ENCODE assay signal across 8 cellular contexts in the genomic region with DNA sequence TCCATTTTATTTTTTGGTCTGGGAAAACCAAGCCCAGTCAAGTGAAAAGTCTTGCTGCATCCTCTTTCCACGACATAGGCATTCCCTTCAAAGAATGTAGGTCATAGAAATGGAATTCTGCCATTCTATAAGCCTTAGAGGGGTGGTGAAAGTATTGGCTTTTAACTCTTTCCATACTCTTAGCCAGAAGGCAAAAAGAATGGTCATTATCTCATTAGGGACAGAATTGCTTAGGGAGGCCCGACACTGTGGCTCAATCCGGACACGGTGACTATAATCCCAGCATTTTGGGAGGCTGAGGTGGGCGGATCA. TPM values are rescaled to one million over a fixed set of nuclear protein-coding genes. Genes with fewer than 3 reads are reported as not detected.
DNase-seq lines count a peak whose midpoint lies in the region; ATAC-seq, FAIRE-seq and TF ChIP-seq lines count a peak whose summit lies in the region.

No MANE protein-coding gene starts in this region.

- H3K4me3 Mint-ChIP-seq in T-helper 1 cell treated with Interleukin-12 subunit alpha and Interleukin-12 subunit beta and Interleukin-4 antibody, amounts not matched to agents 30 μg/mL and 1 μg/mL, for 36 hours: peak overlapping the region; percentile 89
- peak overlapping the region; percentile 85 for H3K4me3 Mint-ChIP-seq in activated CD8-positive, alpha-beta T cell treated with anti-CD3 and anti-CD28 coated beads, Interleukin-2, amount 10 ng/mL, durations not matched to agents 7 days and 5 days

- H3K4me3 ChIP-seq in keratinocyte (ENCODE audit: control insufficient read depth in 2 of 3, extremely low read depth in 1 of 3, insufficient read depth in 2 of 3, low read depth in 1 of 3, low read length in 3 of 3) (peak overlapping the region in 2 of 3 experiments; percentile 42 to 73), subcutaneous abdominal adipose tissue (ENCODE audit: low read depth in 1 of 5, low read length in 5 of 5) (peak overlapping the region in 2 of 5 donors; percentile 70 to 75), HAP-1 (no peak overlapping the region)

- H3K27me3 ChIP-seq in keratinocyte (ENCODE audit: control insufficient read depth, extremely low read depth, insufficient read depth, low read length) (no peaks in the 10 kb centered on the region), subcutaneous abdominal adipose tissue (ENCODE audit: control insufficient read depth in 5 of 5, insufficient read depth in 4 of 5, low read length in 5 of 5) (no peaks in the 10 kb centered on the region), HAP-1 (ENCODE audit: low read depth) (no peaks in the 10 kb centered on the region)

- peak overlapping the region; percentile 91 for H3K4me2 ChIP-seq in keratinocyte (ENCODE audit: control insufficient read depth, extremely low read depth, insufficient read depth, low read depth, low read length)

- DNase-seq in T-helper 1 cell: no peak
- DNase-seq in activated CD8-positive, alpha-beta T cell treated with anti-CD3 and anti-CD28 coated beads, Interleukin-2, amount 10 ng/mL, durations not matched to agents 7 days and 5 days: no peak
- DNase-seq in keratinocyte (ENCODE audit: low read depth, low spot score): no peak
- no peak for DNase-seq in HAP-1 (ENCODE audit: low spot score in 2 of 2)
- DNase-seq in DMS53 treated with DMSO at 0.1 percent for 48 hours (lab: John Stamatoyannopoulos, UW; ENCODE audit: unreplicated experiment): no peak

- peak overlapping the region; percentile 91 for H3K27ac ChIP-seq in keratinocyte (ENCODE audit: control insufficient read depth, insufficient read depth, low read length)
- peak overlapping the region; percentile 97 for H3K27ac ChIP-seq in subcutaneous abdominal adipose tissue (ENCODE audit: low read depth, low read length)

- peaks cover 48% of the 10 kb centered on the region for H3K4me1 ChIP-seq in keratinocyte (ENCODE audit: control insufficient read depth, extremely low read depth, insufficient read depth, low read length)
- peaks cover 36 to 62% (median 51%) of the 10 kb centered on the region in 5 donors for H3K4me1 ChIP-seq in subcutaneous abdominal adipose tissue (ENCODE audit: control insufficient read depth in 5 of 5, insufficient read depth in 5 of 5, low read length in 5 of 5)
- H3K4me1 ChIP-seq in HAP-1: peaks cover 35% of the 10 kb centered on the region

- H3K4me1 Mint-ChIP-seq in T-helper 1 cell treated with Interleukin-12 subunit alpha and Interleukin-12 subunit beta and Interleukin-4 antibody, amounts not matched to agents 30 μg/mL and 1 μg/mL, for 36 hours (ENCODE audit: low read depth): peaks cover 39% of the 10 kb centered on the region
- H3K4me1 Mint-ChIP-seq in activated CD8-positive, alpha-beta T cell treated with anti-CD3 and anti-CD28 coated beads, Interleukin-2, amount 10 ng/mL, durations not matched to agents 7 days and 5 days (ENCODE audit: low read depth): peaks cover 60% of the 10 kb centered on the region

- H3K79me2 ChIP-seq in keratinocyte (ENCODE audit: control insufficient read depth, insufficient read depth, low read length): no peaks in the 10 kb centered on the region

- dilution Hi-C loops in keratinocyte (cut with MboI; ENCODE audit: extremely low pct_ligation_motif_present, low sequenced_read_pairs): no loop called here

- no peaks in the 10 kb centered on the region for H3K9me3 ChIP-seq in keratinocyte (ENCODE audit: control insufficient read depth, low read depth, low read length)
- no peaks in the 10 kb centered on the region for H3K9me3 ChIP-seq in subcutaneous abdominal adipose tissue (ENCODE audit: control insufficient read depth in 5 of 5, low read length in 5 of 5)
- H3K9me3 ChIP-seq in HAP-1: no peaks in the 10 kb centered on the region

- ATAC-seq in activated CD8-positive, alpha-beta T cell treated with anti-CD3 and anti-CD28 coated beads, Interleukin-2, amount 10 ng/mL, durations not matched to agents 7 days and 5 days: no peak
- no peak for ATAC-seq in GM19455 (IDR thresholded peaks at IDR 0.05; ENCODE audit: unreplicated experiment)

- in situ Hi-C loops in HAP-1 (cut with MboI; ENCODE audit: low sequenced_read_pairs): no loop called here

- peak overlapping the region; percentile 14 for H3K27ac Mint-ChIP-seq in T-helper 1 cell treated with Interleukin-12 subunit alpha and Interleukin-12 subunit beta and Interleukin-4 antibody, amounts not matched to agents 30 μg/mL and 1 μg/mL, for 36 hours
- H3K27ac Mint-ChIP-seq in activated CD8-positive, alpha-beta T cell treated with anti-CD3 and anti-CD28 coated beads, Interleukin-2, amount 10 ng/mL, durations not matched to agents 7 days and 5 days: peak overlapping the region; percentile 91

- no peaks in the 10 kb centered on the region for H4K20me1 ChIP-seq in keratinocyte (ENCODE audit: control insufficient read depth, extremely low read depth, insufficient read depth, low read length)

- H3K27me3 Mint-ChIP-seq in T-helper 1 cell treated with Interleukin-12 subunit alpha and Interleukin-12 subunit beta and Interleukin-4 antibody, amounts not matched to agents 30 μg/mL and 1 μg/mL, for 36 hours (ENCODE audit: low read depth): no peaks in the 10 kb centered on the region
- H3K27me3 Mint-ChIP-seq in activated CD8-positive, alpha-beta T cell treated with anti-CD3 and anti-CD28 coated beads, Interleukin-2, amount 10 ng/mL, durations not matched to agents 7 days and 5 days (ENCODE audit: low read depth): no peaks in the 10 kb centered on the region

- no peak for FAIRE-seq in keratinocyte (lab: Jason Lieb, UNC)

- no peak for TF ChIP-seq CTCF in keratinocyte (optimal IDR thresholded peaks at IDR 0.05 in 1 of 3, IDR thresholded peaks at IDR 0.05 in 1 of 3, conservative IDR thresholded peaks at IDR 0.05 in 1 of 3; ENCODE audit: extremely low read depth in 1 of 3, insufficient read depth in 2 of 3, low read length in 3 of 3)

- CTCF ChIA-PET in activated CD8-positive, alpha-beta T cell treated with anti-CD3 and anti-CD28 coated beads, Interleukin-2, amount 10 ng/mL, durations not matched to agents 7 days and 5 days (lab: Charles Lee): interaction anchor here (0.9 to 9.3 kb wide), 37 partner anchors 12 to 193 kb away, joined by 3 to 182 read pairs (median 8); a partner anchor contains a TSS

- H3K9me1 ChIP-seq in keratinocyte (ENCODE audit: control insufficient read depth, extremely low read depth, insufficient read depth, low read length): no peaks in the 10 kb centered on the region

- peaks cover 1% of the 10 kb centered on the region for H3K36me3 Mint-ChIP-seq in T-helper 1 cell treated with Interleukin-12 subunit alpha and Interleukin-12 subunit beta and Interleukin-4 antibody, amounts not matched to agents 30 μg/mL and 1 μg/mL, for 36 hours (ENCODE audit: low read depth)
- no peaks in the 10 kb centered on the region for H3K36me3 Mint-ChIP-seq in activated CD8-positive, alpha-beta T cell treated with anti-CD3 and anti-CD28 coated beads, Interleukin-2, amount 10 ng/mL, durations not matched to agents 7 days and 5 days (ENCODE audit: low read depth)

- H3K9ac ChIP-seq in keratinocyte (ENCODE audit: control insufficient read depth, extremely low read depth, insufficient read depth, low read length): peak overlapping the region; percentile 85
- peak overlapping the region in 4 of 5 donors; percentile 2 to 66 (median 28) for H3K9ac ChIP-seq in subcutaneous abdominal adipose tissue (ENCODE audit: low read length in 5 of 5)

- H3K36me3 ChIP-seq in keratinocyte (ENCODE audit: control insufficient read depth in 2 of 2, extremely low read depth in 1 of 2, insufficient read depth in 2 of 2, low read length in 2 of 2) (no peaks in the 10 kb centered on the region), subcutaneous abdominal adipose tissue (ENCODE audit: control insufficient read depth in 5 of 5, insufficient read depth in 5 of 5, low read length in 5 of 5) (no peaks in the 10 kb centered on the region), HAP-1 (replicated peaks) (no peaks in the 10 kb centered on the region)

- no peaks in the 10 kb centered on the region for H3K9me3 Mint-ChIP-seq in T-helper 1 cell treated with Interleukin-12 subunit alpha and Interleukin-12 subunit beta and Interleukin-4 antibody, amounts not matched to agents 30 μg/mL and 1 μg/mL, for 36 hours
- no peaks in the 10 kb centered on the region for H3K9me3 Mint-ChIP-seq in activated CD8-positive, alpha-beta T cell treated with anti-CD3 and anti-CD28 coated beads, Interleukin-2, amount 10 ng/mL, durations not matched to agents 7 days and 5 days (ENCODE audit: insufficient read depth)

- H2AFZ ChIP-seq in keratinocyte (ENCODE audit: control insufficient read depth, low read length): peak overlapping the region; percentile 80

- POLR2A ChIA-PET in activated CD8-positive, alpha-beta T cell treated with anti-CD3 and anti-CD28 coated beads, Interleukin-2, amount 10 ng/mL, durations not matched to agents 7 days and 5 days (lab: Charles Lee): interaction anchor here (0.6 to 4.2 kb wide), 10 partner anchors 9 to 174 kb away, joined by 3 to 53 read pairs (median 3); a partner anchor contains a TSS

RNA-seq across cellular contexts. Expression of a gene that starts 7.9 kb away (rescaled TPM):
- total RNA-seq in activated CD8-positive, alpha-beta T cell treated with anti-CD3 and anti-CD28 coated beads, Interleukin-2, amount 10 ng/mL, durations not matched to agents 7 days and 5 days: 10 to 100 TPM; 80.5 to 83.2 TPM
- polyA plus RNA-seq in keratinocyte: 41.8 to 66.8 TPM (median 56.9 TPM) in 3 replicates
- polyA plus RNA-seq in keratinocyte (2011; ENCODE audit: low read depth): 54.9 TPM
- polyA plus RNA-seq in keratinocyte (2011; cell fraction: cytosol; rRNA removed): 31.4 and 53.5 TPM in 2 replicates
- 106 and 140 TPM in 2 replicates for polyA plus RNA-seq in keratinocyte (2011; cell fraction: nucleus; rRNA removed)
- polyA plus RNA-seq in keratinocyte (2012; ENCODE audit: low replicate concordance): 42.8 and 49.4 TPM in 2 replicates
- 9.9 to 38.5 TPM (median 27.3 TPM) in 3 replicates for polyA minus RNA-seq in keratinocyte
- polyA minus RNA-seq in keratinocyte (2011; cell fraction: cytosol; rRNA and poly(A)+ RNA removed): 23.0 TPM
- 28.5 and 50.4 TPM in 2 replicates for polyA minus RNA-seq in keratinocyte (2011; cell fraction: nucleus; rRNA and poly(A)+ RNA removed)

RNA-seq across cellular contexts. Expression of a gene that starts 13.5 kb away (rescaled TPM):
- 1 to 10 TPM; 4.1 to 4.9 TPM for total RNA-seq in activated CD8-positive, alpha-beta T cell treated with anti-CD3 and anti-CD28 coated beads, Interleukin-2, amount 10 ng/mL, durations not matched to agents 7 days and 5 days
- polyA plus RNA-seq in keratinocyte: 0.46 to 7.5 TPM (median 1.0 TPM) in 3 replicates
- 25.7 TPM for polyA plus RNA-seq in keratinocyte (2011; ENCODE audit: low read depth)
- 2.4 and 5.9 TPM in 2 replicates for polyA plus RNA-seq in keratinocyte (2011; cell fraction: cytosol; rRNA removed)
- polyA plus RNA-seq in keratinocyte (2011; cell fraction: nucleus; rRNA removed): 8.9 and 15.2 TPM in 2 replicates
- polyA plus RNA-seq in keratinocyte (2012; ENCODE audit: low replicate concordance): 12.2 and 71.1 TPM in 2 replicates
- 2.1 to 31.5 TPM (median 3.6 TPM) in 3 replicates for polyA minus RNA-seq in keratinocyte
- polyA minus RNA-seq in keratinocyte (2011; cell fraction: cytosol; rRNA and poly(A)+ RNA removed): 7.7 TPM
- 5.7 and 10.2 TPM in 2 replicates for polyA minus RNA-seq in keratinocyte (2011; cell fraction: nucleus; rRNA and poly(A)+ RNA removed)

RNA-seq across cellular contexts. Expression of a gene that starts 26.4 kb away (rescaled TPM):
- 10 to 100 TPM; 66.2 to 67.7 TPM for total RNA-seq in activated CD8-positive, alpha-beta T cell treated with anti-CD3 and anti-CD28 coated beads, Interleukin-2, amount 10 ng/mL, durations not matched to agents 7 days and 5 days
- polyA plus RNA-seq in keratinocyte: 17.3 to 32.1 TPM (median 26.9 TPM) in 3 replicates
- polyA plus RNA-seq in keratinocyte (2011; ENCODE audit: low read depth): 37.1 TPM
- polyA plus RNA-seq in keratinocyte (2011; cell fraction: cytosol; rRNA removed): 15.8 and 24.7 TPM in 2 replicates
- 70.6 and 74.1 TPM in 2 replicates for polyA plus RNA-seq in keratinocyte (2011; cell fraction: nucleus; rRNA removed)
- 27.0 and 27.8 TPM in 2 replicates for polyA plus RNA-seq in keratinocyte (2012; ENCODE audit: low replicate concordance)
- 12.6 to 81.1 TPM (median 23.1 TPM) in 3 replicates for polyA minus RNA-seq in keratinocyte
- polyA minus RNA-seq in keratinocyte (2011; cell fraction: cytosol; rRNA and poly(A)+ RNA removed): 16.5 TPM
- 12.3 and 18.8 TPM in 2 replicates for polyA minus RNA-seq in keratinocyte (2011; cell fraction: nucleus; rRNA and poly(A)+ RNA removed)

RNA-seq across cellular contexts. Expression of a gene that starts 51.2 kb away (rescaled TPM):
- 1 to 10 TPM; 8.7 to 9.7 TPM for total RNA-seq in activated CD8-positive, alpha-beta T cell treated with anti-CD3 and anti-CD28 coated beads, Interleukin-2, amount 10 ng/mL, durations not matched to agents 7 days and 5 days
- 3.3 to 5.9 TPM (median 4.5 TPM) in 3 replicates for polyA plus RNA-seq in keratinocyte
- polyA plus RNA-seq in keratinocyte (2011; ENCODE audit: low read depth): 2.3 TPM
- polyA plus RNA-seq in keratinocyte (2011; cell fraction: cytosol; rRNA removed): 2.5 and 4.4 TPM in 2 replicates
- polyA plus RNA-seq in keratinocyte (2011; cell fraction: nucleus; rRNA removed): 5.2 and 5.8 TPM in 2 replicates
- 4.9 and 8.4 TPM in 2 replicates for polyA plus RNA-seq in keratinocyte (2012; ENCODE audit: low replicate concordance)
- 4.8 to 14.7 TPM (median 4.9 TPM) in 3 replicates for polyA minus RNA-seq in keratinocyte
- 5.6 TPM for polyA minus RNA-seq in keratinocyte (2011; cell fraction: cytosol; rRNA and poly(A)+ RNA removed)
- 2.4 and 3.2 TPM in 2 replicates for polyA minus RNA-seq in keratinocyte (2011; cell fraction: nucleus; rRNA and poly(A)+ RNA removed)

RNA-seq across cellular contexts. Expression of a gene that starts 59.7 kb away (rescaled TPM):
- total RNA-seq in activated CD8-positive, alpha-beta T cell treated with anti-CD3 and anti-CD28 coated beads, Interleukin-2, amount 10 ng/mL, durations not matched to agents 7 days and 5 days: 10 to 100 TPM; 93.4 to 96.7 TPM
- 45.3 to 77.3 TPM (median 47.2 TPM) in 3 replicates for polyA plus RNA-seq in keratinocyte
- polyA plus RNA-seq in keratinocyte (2011; ENCODE audit: low read depth): 20.0 TPM
- polyA plus RNA-seq in keratinocyte (2011; cell fraction: cytosol; rRNA removed): 54.1 and 62.2 TPM in 2 replicates
- polyA plus RNA-seq in keratinocyte (2011; cell fraction: nucleus; rRNA removed): 134 and 168 TPM in 2 replicates
- polyA plus RNA-seq in keratinocyte (2012; ENCODE audit: low replicate concordance): 30.8 and 51.5 TPM in 2 replicates
- polyA minus RNA-seq in keratinocyte: 82.2 to 244 TPM (median 85.5 TPM) in 3 replicates
- 97.8 TPM for polyA minus RNA-seq in keratinocyte (2011; cell fraction: cytosol; rRNA and poly(A)+ RNA removed)
- 89.3 and 107 TPM in 2 replicates for polyA minus RNA-seq in keratinocyte (2011; cell fraction: nucleus; rRNA and poly(A)+ RNA removed)
